ENCODE assay signal across 11 cellular contexts in the genomic region with DNA sequence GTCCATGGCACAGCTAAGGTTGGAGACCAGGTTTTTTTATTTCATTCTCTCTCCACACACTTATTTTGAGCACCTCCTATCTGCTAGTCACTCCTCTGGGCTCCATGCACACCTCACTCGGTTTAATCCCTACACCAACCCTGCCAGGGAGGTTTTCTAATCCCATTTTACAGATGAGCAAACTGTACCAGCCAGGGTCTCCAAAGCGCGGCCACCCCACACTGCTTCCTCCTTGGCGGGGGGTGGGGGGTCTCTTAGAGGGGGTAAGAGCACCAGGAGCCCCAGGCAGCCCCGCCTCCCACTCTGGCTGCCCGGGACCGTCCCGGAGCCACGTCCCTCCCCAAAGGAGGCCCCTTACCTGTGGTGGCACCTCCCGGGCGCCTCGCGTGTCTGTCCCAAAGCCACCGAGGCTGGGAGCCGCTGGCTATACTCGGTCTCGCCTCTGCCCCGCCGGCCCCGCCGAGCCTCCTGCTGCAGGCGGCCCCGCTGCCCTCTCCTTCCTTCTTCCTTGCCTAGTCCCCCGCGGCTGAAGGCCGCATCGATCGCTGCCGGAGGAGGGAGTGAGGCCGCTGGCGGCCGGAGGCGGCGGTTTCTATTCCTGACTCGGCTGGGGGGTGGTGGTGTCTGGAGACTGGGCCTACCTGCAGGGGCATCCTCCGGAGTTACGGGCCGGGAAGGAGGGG. TPM values are rescaled to one million over a fixed set of nuclear protein-coding genes. Genes with fewer than 3 reads are reported as not detected.
DNase-seq lines count a peak whose midpoint lies in the region; ATAC-seq, FAIRE-seq and TF ChIP-seq lines count a peak whose summit lies in the region.
"Had no signal": no experiment of that assay in that cellular context is flagged by ENCODE, and none has a peak within 500 bp of the region (broad histone marks: within the 10 kb centered on the region; RNA-seq: fewer than 3 reads in every experiment).

KCNS1 (minus strand) TSS at position 565 of the 683 bp plus-strand sequence. CDS start 1,891 bp downstream, outside the sequence.

- TF ChIP-seq CTCF in brain microvascular endothelial cell (IDR thresholded peaks at IDR 0.05; ENCODE audit: low read depth, low read length, missing control alignments), result peak; percentile 33
- peak; percentile 42 for TF ChIP-seq CTCF in HepG2 (CRISPR knock-in tag; IDR thresholded peaks at IDR 0.05)
- TF ChIP-seq CTCF in upper lobe of right lung (IDR thresholded peaks at IDR 0.05), result no peak

- H3K9me3 Mint-ChIP-seq in effector memory CD8-positive, alpha-beta T cell, result no peaks in the 10 kb centered on the region

- H3K36me3 ChIP-seq in brain microvascular endothelial cell (replicated peaks) (no peaks in the 10 kb centered on the region), HepG2 (replicated peaks in 1 of 2; ENCODE audit: control insufficient read depth in 1 of 2, insufficient read depth in 2 of 2, low read length in 2 of 2) (no peaks in the 10 kb centered on the region), upper lobe of right lung (no peaks in the 10 kb centered on the region)
- H3K36me3 ChIP-seq: tibial nerve had no signal

- H3K27ac ChIP-seq in right cardiac atrium (ENCODE audit: low read length) (no peak within 1 kb of the TSS), brain microvascular endothelial cell (no peak within 1 kb of the TSS), HepG2 (ENCODE audit: extremely low read length, insufficient read depth, low read length) (no peak within 1 kb of the TSS), upper lobe of right lung (peak within 1 kb of the TSS; percentile 11)
- H3K27ac ChIP-seq: tibial nerve had no signal

- intact Hi-C loops in right cardiac atrium (cut with DNase I), result no loop called here
- intact Hi-C loops in left ventricle myocardium superior (cut with micrococcal nuclease), result no loop called here
- intact Hi-C loops in HepG2 (cut with micrococcal nuclease; ENCODE audit: unreplicated experiment), result no loop called here
- intact Hi-C loops in upper lobe of right lung (cut with DNase I), result no loop called here

- in situ Hi-C loops in brain microvascular endothelial cell (cut with HindIII; ENCODE audit: low pct_ligation_motif_present, low sequenced_read_pairs), result no loop called here
- in situ Hi-C loops in HepG2 (cut with HindIII; ENCODE audit: extremely low pct_ligation_motif_present, low pct_unique_long_range_greater_than_20kb), result no loop called here

- WGBS in right cardiac atrium, result 6% methylated on average over 38 of the region's 38 CpGs
- 2% methylated on average over 35 of the region's 38 CpGs for WGBS in HepG2 (ENCODE audit: low lambda C conversion rate)

- no peak within 1 kb of the TSS for H3K27ac Mint-ChIP-seq in effector memory CD8-positive, alpha-beta T cell
- H3K27ac Mint-ChIP-seq: CD14-positive monocyte had no signal

- peak within 1 kb of the TSS; percentile 75 for H3K4me2 ChIP-seq in HepG2 (ENCODE audit: low read depth, low read length)

- H3K9ac ChIP-seq in HepG2 (ENCODE audit: insufficient read depth, low read depth, low read length), result peak within 1 kb of the TSS; percentile 28

- ATAC-seq in right cardiac atrium (peak in 1 of 2 donors; percentile 17), left ventricle myocardium superior (no peak), HepG2 (peak; percentile 84), upper lobe of right lung (peak; percentile 32), HG02678 (IDR thresholded peaks at IDR 0.05; ENCODE audit: unreplicated experiment) (no peak)
- no peak for ATAC-seq in effector memory CD8-positive, alpha-beta T cell (replicated peaks)

- FAIRE-seq in HepG2 (lab: Jason Lieb, UNC), result no peak

- H3K9me3 ChIP-seq in right cardiac atrium (ENCODE audit: control insufficient read depth, low read length) (no peaks in the 10 kb centered on the region), HepG2 (ENCODE audit: low read length) (no peaks in the 10 kb centered on the region), upper lobe of right lung (no peaks in the 10 kb centered on the region)
- H3K9me3 ChIP-seq: tibial nerve had no signal

- TF ChIP-seq POLR2A in HepG2 (IDR thresholded peaks at IDR 0.05; ENCODE audit: insufficient read depth in 1 of 2, low read depth in 2 of 2, low read length in 2 of 2), result no peak

- no peak within 1 kb of the TSS for H2AFZ ChIP-seq in HepG2 (ENCODE audit: low read length)

- BruUV-seq in HepG2 (replicated peaks; lab: Mats Ljungman, UMichigan), result no TSS peak

- TF ChIP-seq RAD21 in HepG2 (CRISPR knock-in tag; IDR thresholded peaks at IDR 0.05), result no peak

- H3K4me1 Mint-ChIP-seq in effector memory CD8-positive, alpha-beta T cell (ENCODE audit: low read depth in 2 of 2), result peaks cover 3 to 12% of the 10 kb centered on the region in 2 donors

- H3K4me3 ChIP-seq in right cardiac atrium (ENCODE audit: low read length), result no peak within 1 kb of the TSS
- H3K4me3 ChIP-seq in brain microvascular endothelial cell (ENCODE audit: low read depth, low read length), result peak within 1 kb of the TSS; percentile 35
- H3K4me3 ChIP-seq in HepG2 (replicated peaks in 1 of 3; ENCODE audit: insufficient read depth in 1 of 3, low read depth in 2 of 3, low read length in 3 of 3), result peak within 1 kb of the TSS; percentile 34 to 69 (median 55)
- peak within 1 kb of the TSS; percentile 26 for H3K4me3 ChIP-seq in upper lobe of right lung

- POLR2A ChIA-PET in HepG2 (lab: Yijun Ruan, JAX), result no interaction called here

- H3K27me3 Mint-ChIP-seq in effector memory CD8-positive, alpha-beta T cell, result peaks cover 43 to 72% of the 10 kb centered on the region in 2 donors

- H3K4me1 ChIP-seq in right cardiac atrium (ENCODE audit: control insufficient read depth, insufficient read depth, low read length), result no peaks in the 10 kb centered on the region
- peaks cover 12% of the 10 kb centered on the region for H3K4me1 ChIP-seq in HepG2 (ENCODE audit: insufficient read depth, low read length)
- peaks cover 9% of the 10 kb centered on the region for H3K4me1 ChIP-seq in upper lobe of right lung

- TF ChIP-seq EP300 in HepG2 (IDR thresholded peaks at IDR 0.05; ENCODE audit: low read depth in 2 of 2, low read length in 2 of 2), result no peak
- TF ChIP-seq EP300 in HepG2 (CRISPR knock-in tag; IDR thresholded peaks at IDR 0.05; ENCODE audit: borderline replicate concordance), result no peak

- CTCF ChIA-PET in HepG2 (lab: Yijun Ruan, JAX; ENCODE audit: low intra/inter-chr PET ratio, low total read pairs), result no interaction called here

- H3K27me3 ChIP-seq in right cardiac atrium (ENCODE audit: control insufficient read depth, insufficient read depth), result no peaks in the 10 kb centered on the region
- H3K27me3 ChIP-seq in brain microvascular endothelial cell (replicated peaks), result no peaks in the 10 kb centered on the region
- H3K27me3 ChIP-seq in HepG2 (ENCODE audit: control insufficient read depth in 1 of 2, insufficient read depth in 2 of 2, low read length in 2 of 2), result peaks cover 1 to 38% of the 10 kb centered on the region in 2 experiments
- H3K27me3 ChIP-seq in upper lobe of right lung, result peaks cover 45% of the 10 kb centered on the region

- no peaks in the 10 kb centered on the region for H4K20me1 ChIP-seq in HepG2 (ENCODE audit: insufficient read depth, low read length)

- no peak within 1 kb of the TSS for H3K4me3 Mint-ChIP-seq in effector memory CD8-positive, alpha-beta T cell

- DNase-seq in right cardiac atrium (peak in 2 of 3 donors; percentile 49 to 59), left ventricle myocardium superior (no peak), brain microvascular endothelial cell (peak; percentile 9), HepG2 (ENCODE audit: low spot score) (peak; percentile 25), upper lobe of right lung (peak; percentile 72)
- DNase-seq in activated CD4-positive, alpha-beta T cell treated with anti-CD3 and anti-CD28 coated beads, Interleukin-2, amount 50 U/mL, for 4 hours, result no peak
- DNase-seq in effector memory CD8-positive, alpha-beta T cell, result no peak
- DNase-seq: stimulated activated CD4-positive, alpha-beta T cell treated with anti-CD3 and anti-CD28 coated beads, Interleukin-12 subunit alpha, Interleukin-12 subunit beta, amount 100 ng/mL, for 4 hours had no signal

- peaks cover 3% of the 10 kb centered on the region for H3K36me3 Mint-ChIP-seq in effector memory CD8-positive, alpha-beta T cell (ENCODE audit: insufficient read depth)

- H3K79me2 ChIP-seq in HepG2 (ENCODE audit: insufficient read depth, low read length), result no peaks in the 10 kb centered on the region

RNA-seq across cellular contexts. Expression of gene KCNS1, which starts in this region (rescaled TPM):
- total RNA-seq in right cardiac atrium, result 1 to 10 TPM in 1 of 4 donors, under 1 TPM in 3; 0.37 to 1.2 (median 0.58) TPM
- polyA plus RNA-seq in right cardiac atrium, result 0.27 TPM
- total RNA-seq in left ventricle myocardium superior, result not detected
- total RNA-seq in HepG2 (2016; rRNA removed; fragmentation: Illumina TruSeq; extraction: Trizol), result not detected in 2 replicates
- total RNA-seq in HepG2 (2016; cell fraction: cytosol; rRNA removed; fragmentation: Illumina TruSeq; extraction: Trizol; ENCODE audit: low read depth), result not detected in 2 replicates
- not detected in 2 replicates for total RNA-seq in HepG2 (2016; cell fraction: insoluble cytoplasmic fraction; rRNA removed; fragmentation: Illumina TruSeq; extraction: Trizol)
- not detected in 2 replicates for total RNA-seq in HepG2 (2016; cell fraction: membrane; rRNA removed; fragmentation: Illumina TruSeq; extraction: Trizol)
- not detected in 2 replicates for total RNA-seq in HepG2 (2016; cell fraction: nucleus; rRNA removed; fragmentation: Illumina TruSeq; extraction: Trizol)
- 0.03 TPM in 1 of 2 replicates, not detected in the other for polyA plus RNA-seq in HepG2 (2011; rRNA removed)
- not detected in 2 replicates for polyA plus RNA-seq in HepG2 (2011; cell fraction: cytosol; rRNA removed)
- not detected in 2 replicates for polyA plus RNA-seq in HepG2 (2011; cell fraction: nucleus; rRNA removed)
- not detected in 2 replicates for polyA plus RNA-seq in HepG2 (2012)
- not detected in 2 replicates for polyA plus RNA-seq in HepG2 (2016; cell fraction: cytosol; fragmentation: Illumina TruSeq; extraction: Trizol; ENCODE audit: low read depth)
- not detected in 2 replicates for polyA plus RNA-seq in HepG2 (2016; cell fraction: insoluble cytoplasmic fraction; fragmentation: Illumina TruSeq; extraction: Trizol; ENCODE audit: low read depth)
- not detected in 2 replicates for polyA plus RNA-seq in HepG2 (2016; cell fraction: membrane; fragmentation: Illumina TruSeq; extraction: Trizol; ENCODE audit: low read depth)
- not detected in 2 replicates for polyA plus RNA-seq in HepG2 (2016; cell fraction: nucleus; fragmentation: Illumina TruSeq; extraction: Trizol; ENCODE audit: insufficient read depth, low read depth)
- polyA minus RNA-seq in HepG2 (2011; rRNA and poly(A)+ RNA removed; ENCODE audit: low replicate concordance), result not detected in 2 replicates
- polyA minus RNA-seq in HepG2 (2011; cell fraction: cytosol; rRNA and poly(A)+ RNA removed), result not detected in 2 replicates
- not detected in 2 replicates for polyA minus RNA-seq in HepG2 (2011; cell fraction: nucleus; rRNA and poly(A)+ RNA removed)
- total RNA-seq in upper lobe of right lung, result 1.6 TPM

Comparison
In these comparisons a context has a peak if more than half of its experiments do, and no peak if none do; other contexts are left out.
1. DNase-seq: peak in right cardiac atrium (2 of 3), brain microvascular endothelial cell (single experiment) and upper lobe of right lung (single experiment); none in left ventricle myocardium superior (single experiment), activated CD4-positive, alpha-beta T cell treated with anti-CD3 and anti-CD28 coated beads, Interleukin-2, amount 50 U/mL, for 4 hours (0 of 2) and effector memory CD8-positive, alpha-beta T cell (0 of 3).
2. Peak in DNase-seq, ATAC-seq, H3K4me3 ChIP-seq, H3K9ac ChIP-seq and H3K4me2 ChIP-seq in HepG2; RNA of the gene not detected or under 1 TPM.